ENCODE assay signal across 30 cellular contexts in the genomic region with DNA sequence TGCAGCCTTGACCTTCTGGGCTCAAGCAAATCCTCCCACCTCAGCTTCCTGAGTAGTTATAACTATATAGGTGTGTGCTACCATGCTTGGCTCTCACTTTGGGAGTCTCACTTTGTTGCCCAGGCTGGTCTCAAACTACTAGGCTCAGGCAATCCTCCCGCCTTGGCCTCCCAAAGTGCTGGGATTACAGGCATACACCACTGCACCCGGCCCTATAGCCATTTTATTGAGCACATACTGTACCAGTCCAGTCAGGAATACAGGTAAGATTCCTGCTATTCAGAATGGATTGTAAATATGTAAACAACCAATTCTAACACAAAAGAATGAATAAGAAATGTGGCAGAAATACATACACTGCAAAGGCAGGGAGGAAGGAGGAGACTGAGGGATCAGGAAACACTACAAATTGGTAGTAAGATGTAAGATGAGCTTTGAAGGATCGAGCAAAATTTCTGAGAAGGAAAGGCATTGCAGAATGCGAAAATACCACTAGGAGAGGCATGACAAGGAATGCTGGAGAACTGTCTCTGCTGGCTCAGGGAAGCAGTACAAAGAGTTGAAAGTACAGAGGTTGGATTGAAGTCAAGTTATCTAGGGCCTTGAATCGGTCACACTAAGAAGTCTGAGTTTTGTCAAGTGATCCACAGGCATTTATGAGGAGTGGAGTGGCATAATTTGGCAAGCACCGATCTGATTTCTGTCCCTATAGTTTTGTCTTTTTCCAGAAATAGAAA.
DNase-seq lines count a peak whose midpoint lies in the region; ATAC-seq, FAIRE-seq and TF ChIP-seq lines count a peak whose summit lies in the region.
"Had no signal": no experiment of that assay in that cellular context is flagged by ENCODE, and none has a peak within 500 bp of the region (broad histone marks: within the 10 kb centered on the region; RNA-seq: fewer than 3 reads in every experiment).

No MANE protein-coding gene starts in this region.

- no peaks in the 10 kb centered on the region for H3K79me2 ChIP-seq in HepG2 (ENCODE audit: insufficient read depth, low read length)

- in situ Hi-C loops in HepG2 (cut with HindIII; ENCODE audit: extremely low pct_ligation_motif_present, low pct_unique_long_range_greater_than_20kb), result no loop called here

- peaks cover 3 to 18% of the 10 kb centered on the region in 2 experiments for H3K36me3 ChIP-seq in HepG2 (replicated peaks in 1 of 2; ENCODE audit: control insufficient read depth in 1 of 2, insufficient read depth in 2 of 2, low read length in 2 of 2)

- H3K36me3 Mint-ChIP-seq in activated naive CD4-positive, alpha-beta T cell treated with anti-CD3 and anti-CD28 coated beads, Interleukin-2, amount 50 U/mL, for 24 hours, result peaks cover 20% of the 10 kb centered on the region
- H3K36me3 Mint-ChIP-seq in T-helper 17 cell (ENCODE audit: low read depth) (peaks cover 8% of the 10 kb centered on the region), type B pancreatic cell (peaks cover 25% of the 10 kb centered on the region)
- peaks cover 30 to 42% of the 10 kb centered on the region in 2 donors for H3K36me3 Mint-ChIP-seq in stimulated activated naive B cell treated with anti-CD40 and anti-IgM and Interleukin-4, amounts not matched to agents 10 μg/mL and 1 μg/mL and 100 μg/mL, for 72 hours

- no peak overlapping the region for H3K4me3 ChIP-seq in HepG2 (replicated peaks in 1 of 3; ENCODE audit: insufficient read depth in 1 of 3, low read depth in 2 of 3, low read length in 3 of 3)
- H3K4me3 ChIP-seq: left ventricle myocardium inferior, psoas muscle, suprapubic skin had no signal

- BruUV-seq in HepG2 (replicated peaks; lab: Mats Ljungman, UMichigan), result no TSS peak

- TF ChIP-seq RAD21 in HepG2 (CRISPR knock-in tag; IDR thresholded peaks at IDR 0.05), result no peak

- no peaks in the 10 kb centered on the region for H3K9me3 ChIP-seq in T-helper 17 cell (ENCODE audit: control insufficient read depth, low read length, poor library complexity, severe bottlenecking)
- H3K9me3 ChIP-seq in HepG2 (ENCODE audit: low read length), result peaks cover 7% of the 10 kb centered on the region
- H3K9me3 ChIP-seq: psoas muscle, suprapubic skin had no signal

- no peak for TF ChIP-seq POLR2A in HepG2 (IDR thresholded peaks at IDR 0.05; ENCODE audit: insufficient read depth in 1 of 2, low read depth in 2 of 2, low read length in 2 of 2)

- H2AFZ ChIP-seq in HepG2 (ENCODE audit: low read length), result no peak overlapping the region

- peaks cover 38% of the 10 kb centered on the region for H3K4me1 Mint-ChIP-seq in activated naive CD4-positive, alpha-beta T cell treated with anti-CD3 and anti-CD28 coated beads, Interleukin-2, amount 50 U/mL, for 24 hours
- H3K4me1 Mint-ChIP-seq in T-helper 17 cell (peaks cover 26% of the 10 kb centered on the region), type B pancreatic cell (ENCODE audit: unreplicated experiment) (peaks cover 8% of the 10 kb centered on the region)
- peaks cover 14 to 16% of the 10 kb centered on the region in 2 donors for H3K4me1 Mint-ChIP-seq in stimulated activated naive B cell treated with anti-CD40 and anti-IgM and Interleukin-4, amounts not matched to agents 10 μg/mL and 1 μg/mL and 100 μg/mL, for 72 hours
- H3K4me1 Mint-ChIP-seq: stimulated activated memory B cell treated with anti-CD40 and anti-IgM and Interleukin-4, amounts not matched to agents 10 μg/mL and 1 μg/mL and 100 μg/mL, for 72 hours had no signal

- no peak overlapping the region for H3K9ac ChIP-seq in HepG2 (ENCODE audit: insufficient read depth, low read depth, low read length)

- peak overlapping the region; percentile 43 for H3K27ac Mint-ChIP-seq in activated naive CD4-positive, alpha-beta T cell treated with anti-CD3 and anti-CD28 coated beads, Interleukin-2, amount 50 U/mL, for 24 hours
- peak overlapping the region; percentile 30 for H3K27ac Mint-ChIP-seq in T-helper 17 cell
- H3K27ac Mint-ChIP-seq in stimulated activated naive B cell treated with anti-CD40 and anti-IgM and Interleukin-4, amounts not matched to agents 10 μg/mL and 1 μg/mL and 100 μg/mL, for 72 hours, result peak overlapping the region; percentile 32
- no peak overlapping the region for H3K27ac Mint-ChIP-seq in type B pancreatic cell
- H3K27ac Mint-ChIP-seq: activated CD8-positive, alpha-beta T cell treated with anti-CD3 and anti-CD28 coated beads for 36 hours; activated T-helper 17 cell treated with anti-CD3 and anti-CD28 coated beads, Interleukin-2, amount 50 U/mL, for 72 hours; stimulated activated memory B cell treated with anti-CD40 and anti-IgM and Interleukin-4, amounts not matched to agents 10 μg/mL and 1 μg/mL and 100 μg/mL, for 72 hours; T-helper 2 cell treated with Interferon-gamma antibody and Interleukin-4, amounts not matched to agents 5 μg/mL and 100 μg/mL, for 36 hours had no signal

- no peak for TF ChIP-seq EP300 in HepG2 (IDR thresholded peaks at IDR 0.05; ENCODE audit: low read depth in 2 of 2, low read length in 2 of 2)
- no peak for TF ChIP-seq EP300 in HepG2 (CRISPR knock-in tag; IDR thresholded peaks at IDR 0.05; ENCODE audit: borderline replicate concordance)

- TF ChIP-seq CTCF in HepG2 (CRISPR knock-in tag; IDR thresholded peaks at IDR 0.05) (no peak), type B pancreatic cell (conservative IDR thresholded peaks at IDR 0.05) (no peak)

- POLR2A ChIA-PET in HepG2 (lab: Yijun Ruan, JAX), result no interaction called here

- peak overlapping the region; percentile 45 for H3K27ac ChIP-seq in HepG2 (ENCODE audit: extremely low read length, insufficient read depth, low read length)
- H3K27ac ChIP-seq: left ventricle myocardium inferior, psoas muscle, suprapubic skin had no signal

- no peak for DNase-seq in activated naive CD4-positive, alpha-beta T cell (lab: John Stamatoyannopoulos, UW)
- DNase-seq in T-helper 17 cell (no peak), HepG2 (ENCODE audit: low spot score) (no peak), type B pancreatic cell (ENCODE audit: extremely low spot score, unreplicated experiment) (no peak), NOMO-1 treated with dmso at 0.1 percent for 144 hours (lab: John Stamatoyannopoulos, UW; ENCODE audit: unreplicated experiment) (no peak)
- DNase-seq in stimulated activated naive B cell treated with anti-CD40 and anti-IgM and Interleukin-4, amounts not matched to agents 10 μg/mL and 1 μg/mL and 100 μg/mL, for 72 hours, result no peak
- DNase-seq in activated CD8-positive, alpha-beta memory T cell treated with anti-CD3 and anti-CD28 coated beads, Interleukin-2, amount 50 U/mL, for 48 hours, result no peak
- DNase-seq: 8988T; activated CD4-positive, alpha-beta T cell treated with anti-CD3 and anti-CD28 coated beads for 1 hour; activated CD8-positive, alpha-beta T cell treated with anti-CD3 and anti-CD28 coated beads for 36 hours; activated naive CD4-positive, alpha-beta T cell treated with anti-CD3 and anti-CD28 coated beads, Interleukin-2, amount 50 U/mL, for 16 hours; amygdala; effector CD8-positive, alpha-beta T cell; hypothalamus; left ventricle myocardium inferior; mesendoderm; NCI-H146; NCI-H2107; NCI-H345; NCI-H69; nucleus accumbens; psoas muscle; SHP77; stimulated activated CD4-positive, alpha-beta T cell treated with anti-CD3 and anti-CD28 coated beads, Interleukin-4, amount 100 ng/mL, for 4 hours had no signal

- peaks cover 22% of the 10 kb centered on the region for H3K4me1 ChIP-seq in HepG2 (ENCODE audit: insufficient read depth, low read length)
- H3K4me1 ChIP-seq: psoas muscle, suprapubic skin had no signal

- H3K4me2 ChIP-seq in HepG2 (ENCODE audit: low read depth, low read length), result no peak overlapping the region

- no peak for FAIRE-seq in HepG2 (lab: Jason Lieb, UNC)

- no peaks in the 10 kb centered on the region for H3K27me3 Mint-ChIP-seq in activated naive CD4-positive, alpha-beta T cell treated with anti-CD3 and anti-CD28 coated beads, Interleukin-2, amount 50 U/mL, for 24 hours
- H3K27me3 Mint-ChIP-seq in T-helper 17 cell (no peaks in the 10 kb centered on the region), type B pancreatic cell (no peaks in the 10 kb centered on the region)
- no peaks in the 10 kb centered on the region for H3K27me3 Mint-ChIP-seq in stimulated activated naive B cell treated with anti-CD40 and anti-IgM and Interleukin-4, amounts not matched to agents 10 μg/mL and 1 μg/mL and 100 μg/mL, for 72 hours
- H3K27me3 Mint-ChIP-seq: activated CD8-positive, alpha-beta T cell treated with anti-CD3 and anti-CD28 coated beads for 36 hours; activated T-helper 17 cell treated with anti-CD3 and anti-CD28 coated beads, Interleukin-2, amount 50 U/mL, for 72 hours; stimulated activated memory B cell treated with anti-CD40 and anti-IgM and Interleukin-4, amounts not matched to agents 10 μg/mL and 1 μg/mL and 100 μg/mL, for 72 hours had no signal

- WGBS in HepG2 (ENCODE audit: low lambda C conversion rate), result 92% methylated on average over 6 of the region's 6 CpGs

- no peaks in the 10 kb centered on the region for H3K9me3 Mint-ChIP-seq in activated naive CD4-positive, alpha-beta T cell treated with anti-CD3 and anti-CD28 coated beads, Interleukin-2, amount 50 U/mL, for 24 hours
- H3K9me3 Mint-ChIP-seq in stimulated activated naive B cell treated with anti-CD40 and anti-IgM and Interleukin-4, amounts not matched to agents 10 μg/mL and 1 μg/mL and 100 μg/mL, for 72 hours, result peaks cover 0 to 2% of the 10 kb centered on the region in 2 donors
- H3K9me3 Mint-ChIP-seq in type B pancreatic cell, result no peaks in the 10 kb centered on the region
- H3K9me3 Mint-ChIP-seq: activated T-helper 17 cell treated with anti-CD3 and anti-CD28 coated beads, Interleukin-2, amount 50 U/mL, for 72 hours had no signal

- no peaks in the 10 kb centered on the region for H3K27me3 ChIP-seq in HepG2 (ENCODE audit: control insufficient read depth in 1 of 2, insufficient read depth in 2 of 2, low read length in 2 of 2)
- H3K27me3 ChIP-seq: suprapubic skin had no signal

- CTCF ChIA-PET in HepG2 (lab: Yijun Ruan, JAX; ENCODE audit: low intra/inter-chr PET ratio, low total read pairs), result no interaction called here

- ATAC-seq in T-helper 17 cell (no peak), HepG2 (peak; percentile 37; the same call in 1 of the 3 replicates)
- ATAC-seq in stimulated activated naive B cell treated with anti-CD40 and anti-IgM and Interleukin-4, amounts not matched to agents 10 μg/mL and 1 μg/mL and 100 μg/mL, for 72 hours (replicated peaks), result no peak
- ATAC-seq: activated CD8-positive, alpha-beta T cell treated with anti-CD3 and anti-CD28 coated beads for 36 hours; Panc1; psoas muscle; stimulated activated memory B cell treated with anti-CD40 and anti-IgM and Interleukin-4, amounts not matched to agents 10 μg/mL and 1 μg/mL and 100 μg/mL, for 72 hours had no signal

- H4K20me1 ChIP-seq in HepG2 (ENCODE audit: insufficient read depth, low read length), result no peaks in the 10 kb centered on the region

- no peak overlapping the region for H3K4me3 Mint-ChIP-seq in activated naive CD4-positive, alpha-beta T cell treated with anti-CD3 and anti-CD28 coated beads, Interleukin-2, amount 50 U/mL, for 24 hours
- H3K4me3 Mint-ChIP-seq in T-helper 17 cell (no peak overlapping the region), type B pancreatic cell (no peak overlapping the region)
- no peak overlapping the region for H3K4me3 Mint-ChIP-seq in stimulated activated naive B cell treated with anti-CD40 and anti-IgM and Interleukin-4, amounts not matched to agents 10 μg/mL and 1 μg/mL and 100 μg/mL, for 72 hours
- H3K4me3 Mint-ChIP-seq: activated CD8-positive, alpha-beta T cell treated with anti-CD3 and anti-CD28 coated beads for 36 hours; activated T-helper 17 cell treated with anti-CD3 and anti-CD28 coated beads, Interleukin-2, amount 50 U/mL, for 72 hours; stimulated activated memory B cell treated with anti-CD40 and anti-IgM and Interleukin-4, amounts not matched to agents 10 μg/mL and 1 μg/mL and 100 μg/mL, for 72 hours; T-helper 2 cell treated with Interferon-gamma antibody and Interleukin-4, amounts not matched to agents 5 μg/mL and 100 μg/mL, for 36 hours had no signal

- intact Hi-C loops in HepG2 (cut with micrococcal nuclease; ENCODE audit: unreplicated experiment), result loop anchor here (1.0 kb wide), 1 partner anchor 20 kb away; no protein-coding TSS in a partner anchor
